Comparison of ENCODE assay signal across 12 cellular contexts in the genomic region with DNA sequence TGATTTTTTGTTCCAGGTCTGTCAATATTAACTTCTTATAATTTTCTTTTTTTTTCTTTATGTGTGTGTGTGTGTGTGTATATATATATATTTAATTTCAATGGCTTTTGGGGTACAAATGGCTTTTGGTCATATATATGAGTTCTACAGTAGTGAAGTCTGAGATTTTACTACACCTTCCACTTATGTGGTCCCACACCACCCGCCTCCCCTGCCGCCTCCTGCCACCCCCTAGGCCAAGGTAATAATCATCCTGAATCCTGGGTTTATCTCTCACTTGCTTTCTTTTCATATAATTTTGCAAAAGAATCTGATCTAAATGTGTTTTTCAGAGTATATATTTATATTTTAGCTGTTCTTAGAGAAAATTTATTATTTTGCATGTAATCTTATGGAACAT. TPM values are rescaled to one million over a fixed set of nuclear protein-coding genes. Genes with fewer than 3 reads are reported as not detected.
DNase-seq lines count a peak whose midpoint lies in the region; ATAC-seq and TF ChIP-seq lines count a peak whose summit lies in the region.
"Had no signal": no experiment of that assay in that cellular context is flagged by ENCODE, and none has a peak within 500 bp of the region (broad histone marks: within the 10 kb centered on the region; RNA-seq: fewer than 3 reads in every experiment).

No MANE protein-coding gene starts in this region.

- H3K4me3 ChIP-seq in SU-DHL-6 (ENCODE audit: insufficient read depth, low read length, poor library complexity, severe bottlenecking) (no peak overlapping the region), fibroblast of pulmonary artery (replicated peaks; ENCODE audit: low read depth, low read length) (peak overlapping the region; percentile 96)
- H3K4me3 ChIP-seq: colonic mucosa had no signal

- no peak overlapping the region for H3K4me3 Mint-ChIP-seq in Calu3 (ENCODE audit: low read depth, unreplicated experiment)

- H3K4me2 ChIP-seq in SU-DHL-6 (ENCODE audit: low read depth, low read length, poor library complexity, severe bottlenecking) = no peak overlapping the region

- CTCF ChIA-PET in Calu3 (lab: Charles Lee) = interaction anchor here (1.0 kb wide), 1 partner anchor 11 kb away, joined by 3 read pairs; the partner anchor contains the start of gene NEAT1

- peaks cover 97% of the 10 kb centered on the region for H3K36me3 Mint-ChIP-seq in Calu3 (ENCODE audit: insufficient read depth, unreplicated experiment)

- no peaks in the 10 kb centered on the region for H3K9me3 ChIP-seq in SU-DHL-6 (ENCODE audit: insufficient read depth, low read length)
- H3K9me3 ChIP-seq: colonic mucosa had no signal

- no peaks in the 10 kb centered on the region for H4K20me1 ChIP-seq in SU-DHL-6 (ENCODE audit: low read depth, low read length)

- ATAC-seq in sciatic nerve = no peak

- H3K4me1 Mint-ChIP-seq in Calu3 (ENCODE audit: low read depth, unreplicated experiment) = peaks cover 81% of the 10 kb centered on the region

- H3K79me2 ChIP-seq in SU-DHL-6 (ENCODE audit: insufficient read depth, low read length) = peaks cover 44% of the 10 kb centered on the region

- DNase-seq in Calu3 (no peak), fibroblast of pulmonary artery (ENCODE audit: low read depth) (peak; percentile 35), sciatic nerve (ENCODE audit: low spot score) (peak; percentile 44), NCI-H1092 treated with DMSO at 0.1 percent for 48 hours (lab: John Stamatoyannopoulos, UW) (no peak), NCI-H526 treated with DMSO at 0.1 percent for 48 hours (lab: John Stamatoyannopoulos, UW) (no peak), SHP77 treated with DMSO at 0.1 percent for 48 hours (lab: John Stamatoyannopoulos, UW) (no peak), DMS 273 treated with DMSO at 0.1 percent for 48 hours (lab: John Stamatoyannopoulos, UW) (no peak)
- DNase-seq: activated gamma-delta T cell, colonic mucosa, foreskin melanocyte, kidney glomerular epithelial cell had no signal

- H3F3A ChIP-seq in SU-DHL-6 (ENCODE audit: insufficient read depth) = peaks cover 95% of the 10 kb centered on the region

- intact Hi-C loops in Calu3 (cut with micrococcal nuclease; ENCODE audit: unreplicated experiment) = no loop called here
- intact Hi-C loops in sciatic nerve (cut with DNase I) = no loop called here

- no peak for TF ChIP-seq CTCF in Calu3 (IDR thresholded peaks at IDR 0.05; ENCODE audit: unreplicated experiment)
- TF ChIP-seq CTCF in SU-DHL-6 (IDR thresholded peaks at IDR 0.05; ENCODE audit: insufficient read depth, low read length, poor library complexity, severe bottlenecking) = no peak
- TF ChIP-seq CTCF in fibroblast of pulmonary artery (IDR thresholded peaks at IDR 0.05; ENCODE audit: low read length, missing control alignments) = no peak

- H3K9me2 ChIP-seq in SU-DHL-6 (replicated peaks; ENCODE audit: insufficient read depth, low read length) = no peaks in the 10 kb centered on the region

- peaks cover 16% of the 10 kb centered on the region for H3K36me3 ChIP-seq in SU-DHL-6 (ENCODE audit: low read length)

- BruUV-seq in Calu3 (replicated peaks; lab: Mats Ljungman, UMichigan) = no TSS peak

- no peaks in the 10 kb centered on the region for H3K9me3 Mint-ChIP-seq in Calu3 (ENCODE audit: low read depth, unreplicated experiment)

- no peak overlapping the region for H3K9ac ChIP-seq in SU-DHL-6 (ENCODE audit: low read length)

- no peaks in the 10 kb centered on the region for H3K27me3 ChIP-seq in SU-DHL-6 (ENCODE audit: low read length)
- H3K27me3 ChIP-seq: colonic mucosa had no signal

- no peak overlapping the region for H2AFZ ChIP-seq in SU-DHL-6 (ENCODE audit: low read depth, low read length, severe bottlenecking)

- peak overlapping the region; percentile 99 for H3K27ac Mint-ChIP-seq in Calu3 (ENCODE audit: unreplicated experiment)

- peak overlapping the region; percentile 98 for H3K27ac ChIP-seq in SU-DHL-6 (ENCODE audit: low read depth, low read length)
- H3K27ac ChIP-seq: colonic mucosa had no signal

- no peaks in the 10 kb centered on the region for H3K27me3 Mint-ChIP-seq in Calu3 (ENCODE audit: unreplicated experiment)

RNA-seq across cellular contexts. Expression of gene NEAT1, which starts 11.1 kb away (rescaled TPM):
- total RNA-seq in Calu3 (2022) = 605 and 821 TPM in 2 replicates
- 1,255 TPM for total RNA-seq in sciatic nerve

RNA-seq across cellular contexts. Expression of gene FRMD8, which starts 47.2 kb away (rescaled TPM):
- total RNA-seq in Calu3 (2022) (40.2 and 51.9 TPM in 2 replicates), sciatic nerve (65.9 TPM)

RNA-seq across cellular contexts. Expression of gene SLC25A45, which starts 51.2 kb away (rescaled TPM):
- total RNA-seq in Calu3 (2022) (2.9 and 4.0 TPM in 2 replicates), sciatic nerve (12.0 TPM)

Comparison
In these comparisons a context has a peak if more than half of its experiments do, and no peak if none do; other contexts are left out.
1. DNase-seq: peak in fibroblast of pulmonary artery (single experiment) and sciatic nerve (single experiment); none in Calu3 (single experiment), NCI-H1092 treated with DMSO at 0.1 percent for 48 hours (single experiment), NCI-H526 treated with DMSO at 0.1 percent for 48 hours (single experiment), SHP77 treated with DMSO at 0.1 percent for 48 hours (single experiment) and DMS 273 treated with DMSO at 0.1 percent for 48 hours (single experiment).